In the genomic region with DNA sequence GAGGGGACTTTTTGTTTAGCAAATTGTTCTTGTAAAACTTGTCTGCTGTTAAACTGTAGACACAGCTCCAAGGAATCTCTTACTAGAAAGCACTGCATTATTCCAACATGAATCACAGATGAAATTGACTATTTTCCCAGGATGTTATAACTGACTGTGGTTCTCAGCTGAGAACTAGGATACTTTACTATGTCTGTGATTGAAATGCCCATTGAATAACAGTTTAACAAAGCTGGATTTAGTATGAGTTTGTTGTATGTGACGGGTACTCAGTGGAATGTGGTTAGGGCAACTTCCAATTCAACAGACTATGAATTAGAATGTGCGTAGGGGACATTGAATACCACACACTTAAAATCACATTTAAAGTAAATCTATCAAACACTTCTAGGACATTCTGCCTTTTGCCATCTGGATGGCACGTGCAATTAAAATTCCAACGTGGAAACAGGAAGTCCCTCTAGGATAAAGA, we compare ENCODE assay signal across 11 cellular contexts.
DNase-seq lines count a peak whose midpoint lies in the region; ATAC-seq and TF ChIP-seq lines count a peak whose summit lies in the region.
"Had no signal": no experiment of that assay in that cellular context is flagged by ENCODE, and none has a peak within 500 bp of the region (broad histone marks: within the 10 kb centered on the region; RNA-seq: fewer than 3 reads in every experiment).

No MANE protein-coding gene starts in this region.

- H3K36me3 ChIP-seq in SK-N-SH (replicated peaks in 1 of 2; ENCODE audit: control insufficient read depth in 1 of 2, insufficient read depth in 2 of 2, low read length in 1 of 2), result no peaks in the 10 kb centered on the region
- no peaks in the 10 kb centered on the region for H3K36me3 ChIP-seq in transverse colon

- H2AFZ ChIP-seq in SK-N-SH (ENCODE audit: low read depth), result no peak overlapping the region

- DNase-seq in H4 (ENCODE audit: low spot score) (peak; percentile 85), SK-N-SH (no peak), fibroblast of the aortic adventitia (ENCODE audit: low read depth) (peak; percentile 98), skeletal muscle cell (ENCODE audit: low read depth) (peak; percentile 97), DMS153 (lab: John Stamatoyannopoulos, UW) (no peak), transverse colon (no peak)
- DNase-seq in stimulated activated CD4-positive, alpha-beta T cell treated with anti-CD3 and anti-CD28 coated beads, Interleukin-2, amount 100 ng/mL, for 48 hours, result no peak
- DNase-seq: activated CD8-positive, alpha-beta memory T cell treated with anti-CD3 and anti-CD28 coated beads, Interleukin-2, amount 50 U/mL, for 4 hours; NCI-H2107 had no signal

- peak overlapping the region; percentile 26; the same call in 1 of the 2 replicates for H3K4me2 ChIP-seq in SK-N-SH

- H3K27ac ChIP-seq in SK-N-SH (ENCODE audit: low read depth in 2 of 2, low read length in 1 of 2) (peak overlapping the region; percentile 74 to 100; a peak in 3 of 4 replicates), transverse colon (peak overlapping the region in 1 of 4 donors; percentile 30)
- H3K27ac ChIP-seq: SK-N-MC had no signal

- intact Hi-C loops in transverse colon (cut with DNase I; ENCODE audit: low total_unique reads), result no loop called here

- peak; percentile 6 to 92; a peak in 3 of 4 replicates for TF ChIP-seq EP300 in SK-N-SH (IDR thresholded peaks at IDR 0.05; ENCODE audit: borderline replicate concordance in 1 of 2, low read depth in 1 of 2, low read length in 1 of 2)
- no peak for TF ChIP-seq EP300 in transverse colon (IDR thresholded peaks at IDR 0.05; ENCODE audit: low read depth)

- H3K4me3 ChIP-seq in SK-N-SH (ENCODE audit: low read depth in 2 of 2, low read length in 1 of 2) (no peak overlapping the region), fibroblast of the aortic adventitia (ENCODE audit: low read depth, low read length) (no peak overlapping the region), skeletal muscle cell (ENCODE audit: low read depth, low read length) (no peak overlapping the region), transverse colon (no peak overlapping the region)
- H3K4me3 ChIP-seq: SK-N-MC had no signal

- in situ Hi-C loops in transverse colon (cut with MboI; ENCODE audit: low pct_ligation_motif_present in 1 of 4, low pct_unique_long_range_greater_than_20kb in 1 of 4, low sequenced_read_pairs in 3 of 4), result no loop called here

- no peak for ATAC-seq in GM21737 (IDR thresholded peaks at IDR 0.05; ENCODE audit: unreplicated experiment)

- TF ChIP-seq CTCF in SK-N-SH (IDR thresholded peaks at IDR 0.05), result no peak
- TF ChIP-seq CTCF in fibroblast of the aortic adventitia (IDR thresholded peaks at IDR 0.05; ENCODE audit: insufficient read depth, low read length), result no peak
- no peak for TF ChIP-seq CTCF in transverse colon (IDR thresholded peaks at IDR 0.05)

- TF ChIP-seq RAD21 in SK-N-SH (IDR thresholded peaks at IDR 0.05; ENCODE audit: low read length), result no peak

- CTCF ChIA-PET in SK-N-SH (lab: Yijun Ruan, JAX), result no interaction called here

- H3K9me3 ChIP-seq in SK-N-SH (no peaks in the 10 kb centered on the region), transverse colon (no peaks in the 10 kb centered on the region)

- H4K20me1 ChIP-seq in SK-N-SH (ENCODE audit: insufficient read depth), result no peaks in the 10 kb centered on the region

- H3K27me3 ChIP-seq in SK-N-SH (ENCODE audit: insufficient read depth), result no peaks in the 10 kb centered on the region
- H3K27me3 ChIP-seq in transverse colon, result no peaks in the 10 kb centered on the region

- H3K9me2 ChIP-seq in SK-N-SH, result no peaks in the 10 kb centered on the region

- peaks cover 64% of the 10 kb centered on the region for H3F3A ChIP-seq in SK-N-SH (replicated peaks; ENCODE audit: insufficient read depth)

- no peaks in the 10 kb centered on the region for H3K79me2 ChIP-seq in SK-N-SH (ENCODE audit: insufficient read depth)

- 3% methylated on average over 4 of the region's 4 CpGs for WGBS in SK-N-SH (ENCODE audit: low lambda C conversion rate)
- 42 to 48% methylated on average over 3 to 4 of the region's 4 CpGs for WGBS in transverse colon (ENCODE audit: low coverage in 1 of 2), 2 donors

- POLR2A ChIA-PET in SK-N-SH (lab: Yijun Ruan, JAX), result no interaction called here

- H3K4me1 ChIP-seq in SK-N-SH (ENCODE audit: control insufficient read depth in 1 of 2, insufficient read depth in 2 of 2, low read depth in 1 of 2, low read length in 1 of 2) (peaks cover 0 to 46% of the 10 kb centered on the region in 2 experiments; a peak in 3 of 4 replicates), transverse colon (peaks cover 0 to 37% (median 5%) of the 10 kb centered on the region in 4 donors)

- TF ChIP-seq POLR2A in transverse colon (IDR thresholded peaks at IDR 0.05), result no peak

- peak overlapping the region; percentile 81; the same call in 1 of the 2 replicates for H3K9ac ChIP-seq in SK-N-SH

TF ChIP-seq in SK-N-SH, 30 proteins besides CTCF, POLR2A, EP300 and RAD21 (continues in another document):
- TF ChIP-seq RXRA (IDR thresholded peaks at IDR 0.05; ENCODE audit: borderline replicate concordance, low read depth), result peak; percentile 85; the same call in 1 of the 2 replicates
- TF ChIP-seq TAF1 (IDR thresholded peaks at IDR 0.05; ENCODE audit: borderline replicate concordance, low read depth, low read length), result 0 out of 2 replicates have a peak, but pooled peaks have one; percentile 12
- peak; percentile 92 for TF ChIP-seq FOSL2 (IDR thresholded peaks at IDR 0.05; ENCODE audit: borderline replicate concordance, low read depth)
- TF ChIP-seq ELF1 (IDR thresholded peaks at IDR 0.05), result peak; percentile 48; the same call in 1 of the 2 replicates
- TF ChIP-seq POLR2AphosphoS5 (IDR thresholded peaks at IDR 0.05; ENCODE audit: low read depth, low read length), result peak; percentile 86
- TF ChIP-seq, protein P1, sequence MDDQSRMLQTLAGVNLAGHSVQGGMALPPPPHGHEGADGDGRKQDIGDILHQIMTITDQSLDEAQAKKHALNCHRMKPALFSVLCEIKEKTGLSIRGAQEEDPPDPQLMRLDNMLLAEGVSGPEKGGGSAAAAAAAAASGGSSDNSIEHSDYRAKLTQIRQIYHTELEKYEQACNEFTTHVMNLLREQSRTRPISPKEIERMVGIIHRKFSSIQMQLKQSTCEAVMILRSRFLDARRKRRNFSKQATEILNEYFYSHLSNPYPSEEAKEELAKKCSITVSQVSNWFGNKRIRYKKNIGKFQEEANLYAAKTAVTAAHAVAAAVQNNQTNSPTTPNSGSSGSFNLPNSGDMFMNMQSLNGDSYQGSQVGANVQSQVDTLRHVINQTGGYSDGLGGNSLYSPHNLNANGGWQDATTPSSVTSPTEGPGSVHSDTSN (IDR thresholded peaks at IDR 0.05), result peak; percentile 88
- TF ChIP-seq CHD2 (IDR thresholded peaks at IDR 0.05; ENCODE audit: low read length, partially characterized antibody), result no peak
- peak; percentile 71; the same call in 1 of the 2 replicates for TF ChIP-seq SIN3A (IDR thresholded peaks at IDR 0.05; ENCODE audit: borderline replicate concordance, low read depth, low read length)
- TF ChIP-seq GATA2 (CRISPR knock-in tag; IDR thresholded peaks at IDR 0.05), result no peak
- peak; percentile 96 for TF ChIP-seq JUND (IDR thresholded peaks at IDR 0.05)
- peak; percentile 88 for TF ChIP-seq NFIC (IDR thresholded peaks at IDR 0.05; ENCODE audit: borderline replicate concordance)
- peak; percentile 54; the same call in 1 of the 2 replicates for TF ChIP-seq MEF2A (IDR thresholded peaks at IDR 0.05; ENCODE audit: borderline replicate concordance, low read depth)
- TF ChIP-seq, protein P2, sequence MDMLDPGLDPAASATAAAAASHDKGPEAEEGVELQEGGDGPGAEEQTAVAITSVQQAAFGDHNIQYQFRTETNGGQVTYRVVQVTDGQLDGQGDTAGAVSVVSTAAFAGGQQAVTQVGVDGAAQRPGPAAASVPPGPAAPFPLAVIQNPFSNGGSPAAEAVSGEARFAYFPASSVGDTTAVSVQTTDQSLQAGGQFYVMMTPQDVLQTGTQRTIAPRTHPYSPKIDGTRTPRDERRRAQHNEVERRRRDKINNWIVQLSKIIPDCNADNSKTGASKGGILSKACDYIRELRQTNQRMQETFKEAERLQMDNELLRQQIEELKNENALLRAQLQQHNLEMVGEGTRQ (IDR thresholded peaks at IDR 0.05; ENCODE audit: borderline replicate concordance, low read depth, low read length), result no peak
- peak; percentile 83 for TF ChIP-seq FOXM1 (IDR thresholded peaks at IDR 0.05; ENCODE audit: low read depth)
- TF ChIP-seq, protein P3, sequence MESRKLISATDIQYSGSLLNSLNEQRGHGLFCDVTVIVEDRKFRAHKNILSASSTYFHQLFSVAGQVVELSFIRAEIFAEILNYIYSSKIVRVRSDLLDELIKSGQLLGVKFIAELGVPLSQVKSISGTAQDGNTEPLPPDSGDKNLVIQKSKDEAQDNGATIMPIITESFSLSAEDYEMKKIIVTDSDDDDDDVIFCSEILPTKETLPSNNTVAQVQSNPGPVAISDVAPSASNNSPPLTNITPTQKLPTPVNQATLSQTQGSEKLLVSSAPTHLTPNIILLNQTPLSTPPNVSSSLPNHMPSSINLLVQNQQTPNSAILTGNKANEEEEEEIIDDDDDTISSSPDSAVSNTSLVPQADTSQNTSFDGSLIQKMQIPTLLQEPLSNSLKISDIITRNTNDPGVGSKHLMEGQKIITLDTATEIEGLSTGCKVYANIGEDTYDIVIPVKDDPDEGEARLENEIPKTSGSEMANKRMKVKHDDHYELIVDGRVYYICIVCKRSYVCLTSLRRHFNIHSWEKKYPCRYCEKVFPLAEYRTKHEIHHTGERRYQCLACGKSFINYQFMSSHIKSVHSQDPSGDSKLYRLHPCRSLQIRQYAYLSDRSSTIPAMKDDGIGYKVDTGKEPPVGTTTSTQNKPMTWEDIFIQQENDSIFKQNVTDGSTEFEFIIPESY (IDR thresholded peaks at IDR 0.05; ENCODE audit: borderline replicate concordance, low read depth), result peak; percentile 74

Comparison
In these comparisons a context has a peak if more than half of its experiments do, and no peak if none do; other contexts are left out.
1. DNase-seq: peak in H4 (single experiment), fibroblast of the aortic adventitia (single experiment) and skeletal muscle cell (single experiment); none in SK-N-SH (single experiment), stimulated activated CD4-positive, alpha-beta T cell treated with anti-CD3 and anti-CD28 coated beads, Interleukin-2, amount 100 ng/mL, for 48 hours (0 of 2), DMS153 (single experiment) and transverse colon (single experiment).